ENCODE assay signal across 7 cellular contexts in the genomic region with DNA sequence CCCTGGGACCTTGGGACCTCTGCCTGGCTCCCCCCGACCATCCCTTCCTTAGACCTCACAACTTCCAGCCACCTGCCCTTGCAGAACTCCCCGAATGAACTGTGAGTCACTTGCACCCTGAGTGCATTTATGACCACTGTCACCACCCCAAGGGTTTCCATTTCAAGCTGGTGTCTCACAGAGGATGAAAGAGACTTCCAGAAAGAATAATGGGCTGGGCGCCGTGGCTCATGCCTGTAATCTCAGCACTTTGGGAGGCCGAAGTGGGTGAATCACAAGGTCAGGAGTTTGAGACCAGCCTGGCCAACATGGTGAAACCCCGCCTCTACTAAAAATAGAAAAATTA.
A peak's percentile ranks its signal among the peaks of the same experiment; 100 is the strongest.
DNase-seq lines count a peak whose midpoint lies in the region; ATAC-seq, FAIRE-seq and TF ChIP-seq lines count a peak whose summit lies in the region.
"Not testable (repeated sequence)": the region's sequence is repeated elsewhere in the genome, so short reads cannot be mapped to it uniquely, and the experiment has no call there.

No MANE protein-coding gene starts in this region.

- in situ Hi-C loops in astrocyte of the spinal cord (cut with HindIII; ENCODE audit: low sequenced_read_pairs), result not testable (repeated sequence)

- peak overlapping the region; percentile 97 for H3K4me2 ChIP-seq in BLaER1

- FAIRE-seq in H54 (lab: Jason Lieb, UNC), result not testable (repeated sequence)

- not testable (repeated sequence) for H3K27ac ChIP-seq in BLaER1

- H4K20me1 ChIP-seq in BLaER1, result peaks cover 24% of the 10 kb centered on the region

- H3K4me1 Mint-ChIP-seq in osteocyte (ENCODE audit: unreplicated experiment), result peaks cover 54% of the 10 kb centered on the region

- H3K27ac Mint-ChIP-seq in osteocyte (ENCODE audit: unreplicated experiment), result peak overlapping the region; percentile 71

- peaks cover 100% of the 10 kb centered on the region for H3K4me1 ChIP-seq in BLaER1
- H3K4me1 ChIP-seq in mucosa of descending colon (ENCODE audit: low read depth), result not testable (repeated sequence)

- H3K4me3 Mint-ChIP-seq in osteocyte (ENCODE audit: unreplicated experiment), result not testable (repeated sequence)

- H3K4me3 ChIP-seq in BLaER1; astrocyte of the spinal cord (ENCODE audit: low read depth, low read length); fibroblast of pulmonary artery (replicated peaks; ENCODE audit: low read depth, low read length); mucosa of descending colon: not testable (repeated sequence)

- H3K36me3 Mint-ChIP-seq in osteocyte (ENCODE audit: unreplicated experiment), result not testable (repeated sequence)

- TF ChIP-seq POLR2A in H54 (IDR thresholded peaks at IDR 0.05; ENCODE audit: low read depth, low read length), result not testable (repeated sequence)

- H3K9ac ChIP-seq in BLaER1, result not testable (repeated sequence)

- not testable (repeated sequence) for H3K27me3 ChIP-seq in BLaER1

- not testable (repeated sequence) for H3K9me3 Mint-ChIP-seq in osteocyte (ENCODE audit: unreplicated experiment)

- H3K36me3 ChIP-seq in BLaER1; mucosa of descending colon (ENCODE audit: low read depth): not testable (repeated sequence)

- intact Hi-C loops in mucosa of descending colon (cut with DNase I, micrococcal nuclease), result not testable (repeated sequence)

- DNase-seq in H54 (ENCODE audit: insufficient read length, low spot score), result peak; percentile 72
- DNase-seq in RPMI7951 (ENCODE audit: low read depth), result peak; percentile 28
- DNase-seq in astrocyte of the spinal cord (ENCODE audit: low read depth, low spot score), result peak; percentile 46
- peak; percentile 18 for DNase-seq in fibroblast of pulmonary artery (ENCODE audit: low read depth)
- not testable (repeated sequence) for DNase-seq in mucosa of descending colon; osteocyte (ENCODE audit: extremely low spot score, unreplicated experiment)

- peak; percentile 2 for ATAC-seq in mucosa of descending colon

- not testable (repeated sequence) for TF ChIP-seq CTCF in astrocyte of the spinal cord (IDR thresholded peaks at IDR 0.05; ENCODE audit: low read depth, low read length); fibroblast of pulmonary artery (IDR thresholded peaks at IDR 0.05; ENCODE audit: low read length, missing control alignments); mucosa of descending colon (IDR thresholded peaks at IDR 0.05); osteocyte (IDR thresholded peaks at IDR 0.05)

- not testable (repeated sequence) for H3K9me3 ChIP-seq in BLaER1, mucosa of descending colon

- H3K27me3 Mint-ChIP-seq in osteocyte (ENCODE audit: unreplicated experiment), result not testable (repeated sequence)
